In genomic region chr7:154741131-154741530, GRCh38 we compare ENCODE assay signal across 1 cellular context.
TF ChIP-seq lines count a peak whose summit lies in the region.

No MANE protein-coding gene starts in this region.

TF ChIP-seq in H1, 55 proteins besides CTCF, POLR2A, EP300 and RAD21:
- TF ChIP-seq CHD2 (IDR thresholded peaks at IDR 0.05; ENCODE audit: low read length) (no peak), CTBP2 (IDR thresholded peaks at IDR 0.05; ENCODE audit: borderline replicate concordance, insufficient read depth, insufficient read length, low read length) (no peak), TAF1 (IDR thresholded peaks at IDR 0.05; ENCODE audit: low read depth, low read length) (no peak), CBX8 (IDR thresholded peaks at IDR 0.05; ENCODE audit: borderline replicate concordance, low read depth, low read length) (no peak), SP2 (IDR thresholded peaks at IDR 0.05; ENCODE audit: low read length) (no peak), SAP30 (IDR thresholded peaks at IDR 0.05; ENCODE audit: insufficient read depth, insufficient replicate concordance, low read length) (no peak), RXRA (IDR thresholded peaks at IDR 0.05; ENCODE audit: insufficient read depth, low read depth, low read length) (no peak), ASH2L (IDR thresholded peaks at IDR 0.05; ENCODE audit: low read length) (no peak), JUND (IDR thresholded peaks at IDR 0.05; ENCODE audit: low read length) (no peak), GABPA (IDR thresholded peaks at IDR 0.05; ENCODE audit: borderline replicate concordance, insufficient read depth, low read length) (no peak), ATF3 (IDR thresholded peaks at IDR 0.05; ENCODE audit: insufficient read depth, low read depth, low read length) (no peak)
TF ChIP-seq in H1: peak in this region for 0.
